In genomic region chr1:150881331-150882070, GRCh38 we compare ENCODE assay signal across 2 cellular contexts.
TF ChIP-seq lines count a peak whose summit lies in the region.

No MANE protein-coding gene starts in this region.

TF ChIP-seq in A549, 52 proteins besides CTCF, POLR2A, EP300 and RAD21 (continued from another document):
- TF ChIP-seq HES2 (IDR thresholded peaks at IDR 0.05) (peak; percentile 84; the same call in 1 of the 2 replicates), RFX5 (IDR thresholded peaks at IDR 0.05) (no peak), ELK1 (IDR thresholded peaks at IDR 0.05; ENCODE audit: low read depth, low read length) (no peak), NR3C1 (IDR thresholded peaks at IDR 0.05) (no peak), JUN (IDR thresholded peaks at IDR 0.05) (peak in 1 of 2 experiments; percentile 53; a peak in 1 of 5 replicates), FOSL2 (IDR thresholded peaks at IDR 0.05) (no peak), FOSL2 (CRISPR knock-in tag; IDR thresholded peaks at IDR 0.05) (peak; percentile 61), JUNB (IDR thresholded peaks at IDR 0.05) (peak; percentile 46; the same call in 1 of the 2 replicates), POLR2AphosphoS2 (conservative IDR thresholded peaks at IDR 0.05; ENCODE audit: low read length) (no peak), CEBPB (IDR thresholded peaks at IDR 0.05) (peak; percentile 67 to 87), HOXB13 (CRISPR knock-in tag; IDR thresholded peaks at IDR 0.05; ENCODE audit: low read depth) (no peak)

TF ChIP-seq in liver, 16 proteins besides CTCF, POLR2A, EP300 and RAD21 (continued from another document):
- TF ChIP-seq ZBTB33 (IDR thresholded peaks at IDR 0.05) (peak; percentile 50), HNF4G (IDR thresholded peaks at IDR 0.05) (no peak), GABPA (IDR thresholded peaks at IDR 0.05 in 1 of 2, conservative IDR thresholded peaks at IDR 0.05 in 1 of 2) (no peak), MAX (IDR thresholded peaks at IDR 0.05) (peak; percentile 31), NR2F2 (IDR thresholded peaks at IDR 0.05) (peak; percentile 24), RXRA (IDR thresholded peaks at IDR 0.05) (peak in 1 of 2 donors; percentile 76), FOXA1 (IDR thresholded peaks at IDR 0.05) (no peak), SP1 (IDR thresholded peaks at IDR 0.05) (peak; percentile 19), HNF4A (conservative IDR thresholded peaks at IDR 0.05) (peak; percentile 66 to 68), YY1 (IDR thresholded peaks at IDR 0.05) (peak; percentile 85), EGR1 (IDR thresholded peaks at IDR 0.05; ENCODE audit: low read depth in 2 of 2) (no peak), JUND (IDR thresholded peaks at IDR 0.05) (peak; percentile 48 to 69), TAF1 (conservative IDR thresholded peaks at IDR 0.05) (no peak), ATF3 (IDR thresholded peaks at IDR 0.05) (peak; percentile 70)
